In genomic region chrX:21974011-21974385, GRCh38 we compare ENCODE assay signal across 7 cellular contexts. TPM values are rescaled to one million over a fixed set of nuclear protein-coding genes. Genes with fewer than 3 reads are reported as not detected.
DNase-seq lines count a peak whose midpoint lies in the region; ATAC-seq, FAIRE-seq and TF ChIP-seq lines count a peak whose summit lies in the region.

No MANE protein-coding gene starts in this region.

- no peak for TF ChIP-seq CTCF in mesothelial cell of epicardium (IDR thresholded peaks at IDR 0.05; ENCODE audit: unreplicated experiment)

- ATAC-seq in GM18907 (IDR thresholded peaks at IDR 0.05; ENCODE audit: unreplicated experiment) (peak; percentile 92), HG02610 (IDR thresholded peaks at IDR 0.05; ENCODE audit: unreplicated experiment) (peak; percentile 69)

- no peaks in the 10 kb centered on the region for H3K27me3 Mint-ChIP-seq in mesothelial cell of epicardium (ENCODE audit: low read depth)

- FAIRE-seq in RCC 7860 (lab: Jason Lieb, UNC): peak; percentile 67
- no peak for FAIRE-seq in HTR-8/SVneo (lab: Jason Lieb, UNC)

- H3K36me3 Mint-ChIP-seq in mesothelial cell of epicardium: peaks cover 39% of the 10 kb centered on the region

- no peaks in the 10 kb centered on the region for H3K9me3 Mint-ChIP-seq in mesothelial cell of epicardium

- DNase-seq in RCC 7860 (ENCODE audit: low spot score) (peak; percentile 39), mesothelial cell of epicardium (ENCODE audit: low spot score in 2 of 2, unreplicated experiment in 2 of 2) (no peak), COLO829 (ENCODE audit: low spot score) (no peak), retina (no peak), HTR-8/SVneo (ENCODE audit: insufficient read length, low spot score) (no peak)

- H3K27ac Mint-ChIP-seq in mesothelial cell of epicardium: peak overlapping the region; percentile 91

- no peak overlapping the region for H3K4me3 Mint-ChIP-seq in mesothelial cell of epicardium

- H3K4me1 Mint-ChIP-seq in mesothelial cell of epicardium: peaks cover 41% of the 10 kb centered on the region

RNA-seq across cellular contexts. Expression of gene SMS, which starts 33.5 kb away (rescaled TPM):
- 172 to 176 TPM (median 174 TPM) in 3 replicates for total RNA-seq in mesothelial cell of epicardium

RNA-seq across cellular contexts. Expression of gene PHEX, which starts 58.1 kb away (rescaled TPM):
- total RNA-seq in mesothelial cell of epicardium: 0.70 to 1.2 TPM (median 0.96 TPM) in 3 replicates
